ENCODE assay signal across 8 cellular contexts in genomic region chr5:78504726-78505431, GRCh38.
DNase-seq lines count a peak whose midpoint lies in the region; ATAC-seq lines count a peak whose summit lies in the region.

No MANE protein-coding gene starts in this region.

- peak overlapping the region; percentile 37 for H3K27ac Mint-ChIP-seq in dendritic cell treated with granulocyte-macrophage colony-stimulating factor and Interleukin-4, amounts not matched to agents 40 ng/mL and 50 ng/mL, for 4 days

- no peaks in the 10 kb centered on the region for H3K9me3 Mint-ChIP-seq in dendritic cell treated with granulocyte-macrophage colony-stimulating factor and Interleukin-4, amounts not matched to agents 40 ng/mL and 50 ng/mL, for 4 days

- DNase-seq in D341Med (ENCODE audit: low spot score) (peak; percentile 88), NCI-H2196 (lab: John Stamatoyannopoulos, UW; ENCODE audit: unreplicated experiment) (peak; percentile 65), medulla oblongata (ENCODE audit: extremely low spot score) (peak; percentile 93), ureter (ENCODE audit: low spot score) (peak; percentile 84), AML-193 (lab: John Stamatoyannopoulos, UW) (no peak), HUDEP-2 (lab: John Stamatoyannopoulos, UW; ENCODE audit: unreplicated experiment in 76 of 76) (no peak)

- no peak for ATAC-seq in HG03025 (IDR thresholded peaks at IDR 0.05; ENCODE audit: low FRiP score, unreplicated experiment)

- no peak overlapping the region for H3K4me3 Mint-ChIP-seq in dendritic cell treated with granulocyte-macrophage colony-stimulating factor and Interleukin-4, amounts not matched to agents 40 ng/mL and 50 ng/mL, for 4 days

- peaks cover 60% of the 10 kb centered on the region for H3K36me3 Mint-ChIP-seq in dendritic cell treated with granulocyte-macrophage colony-stimulating factor and Interleukin-4, amounts not matched to agents 40 ng/mL and 50 ng/mL, for 4 days (ENCODE audit: low read depth)

- H3K4me1 Mint-ChIP-seq in dendritic cell treated with granulocyte-macrophage colony-stimulating factor and Interleukin-4, amounts not matched to agents 40 ng/mL and 50 ng/mL, for 4 days (ENCODE audit: low read depth): peaks cover 75% of the 10 kb centered on the region

- intact Hi-C loops in dendritic cell treated with granulocyte-macrophage colony-stimulating factor and Interleukin-4, amounts not matched to agents 40 ng/mL and 50 ng/mL, for 4 days (cut with micrococcal nuclease): no loop called here

- no peaks in the 10 kb centered on the region for H3K27me3 Mint-ChIP-seq in dendritic cell treated with granulocyte-macrophage colony-stimulating factor and Interleukin-4, amounts not matched to agents 40 ng/mL and 50 ng/mL, for 4 days

Comparison
In these comparisons a context has a peak if more than half of its experiments do, and no peak if none do; other contexts are left out.
1. DNase-seq: peak in D341Med (single experiment), NCI-H2196 (single experiment), medulla oblongata (single experiment) and ureter (single experiment); none in AML-193 (0 of 2) and HUDEP-2 (0 of 76).